In the genomic region with DNA sequence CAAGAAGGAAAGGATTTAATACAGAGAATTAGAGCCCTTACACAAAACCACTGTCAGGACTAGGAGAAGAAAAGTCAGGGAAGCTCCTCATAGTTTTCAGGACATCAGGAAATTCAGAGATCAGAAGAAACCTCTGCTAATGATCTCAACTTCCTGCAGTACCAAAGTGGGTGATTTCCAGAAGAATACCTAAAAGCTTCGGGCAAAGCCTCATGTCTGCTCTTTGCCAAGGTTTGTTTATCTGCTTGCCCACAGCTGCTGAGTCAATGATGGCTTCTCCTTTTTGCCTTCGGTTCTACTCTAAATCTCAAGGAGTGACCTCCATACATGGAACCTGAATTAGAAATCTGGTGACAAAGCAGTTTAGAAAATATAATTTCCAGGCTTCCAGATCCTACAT, we compare ENCODE assay signal across 19 cellular contexts.
"Had no signal": no experiment of that assay in that cellular context is flagged by ENCODE, and none has a peak within 500 bp of the region (broad histone marks: within the 10 kb centered on the region; RNA-seq: fewer than 3 reads in every experiment).

No MANE protein-coding gene starts in this region.

- H3K27ac ChIP-seq: colonic mucosa, esophagus squamous epithelium, left lung, neural progenitor cell, ovary, sigmoid colon, spleen, stomach, testis, upper lobe of left lung had no signal

- H3K9ac ChIP-seq: neural progenitor cell had no signal

- H2AFZ ChIP-seq: neural progenitor cell had no signal

- DNase-seq: activated CD4-positive, CD25-positive, alpha-beta regulatory T cell treated with anti-CD3 and anti-CD28 coated beads, Interleukin-2, amount 50 U/mL, for 72 hours; activated naive CD4-positive, alpha-beta T cell treated with anti-CD3 and anti-CD28 coated beads, Interleukin-2, amount 50 U/mL, for 16 hours; activated T-cell treated with anti-CD3 and anti-CD28 coated beads, Interleukin-2, amount 50 U/mL, for 24 hours; colonic mucosa; esophagus squamous epithelium; foreskin fibroblast; head of caudate nucleus; left lung; naive B cell; ovary; sigmoid colon; spleen; stomach; T-helper 2 cell; testis; upper lobe of left lung had no signal

- FAIRE-seq: endometrium, islet of Langerhans had no signal

- H3K36me3 ChIP-seq: colonic mucosa, esophagus squamous epithelium, left lung, neural progenitor cell, ovary, sigmoid colon, spleen, stomach, upper lobe of left lung had no signal

- H3K4me1 ChIP-seq: colonic mucosa, left lung, spleen, testis, upper lobe of left lung had no signal

- H3K9me3 ChIP-seq: colonic mucosa, esophagus squamous epithelium, left lung, ovary, sigmoid colon, spleen, stomach, testis, upper lobe of left lung had no signal

- H3K4me2 ChIP-seq: neural progenitor cell had no signal

- ATAC-seq: left lung had no signal

- H3K4me3 ChIP-seq: colonic mucosa, esophagus squamous epithelium, left lung, neural progenitor cell, ovary, sigmoid colon, spleen, stomach, testis, upper lobe of left lung had no signal

- H3K27me3 ChIP-seq: colonic mucosa, esophagus squamous epithelium, left lung, neural progenitor cell, ovary, sigmoid colon, spleen, stomach, testis, upper lobe of left lung had no signal
